8 cellular contexts compared by ENCODE assay signal in the genomic region with DNA sequence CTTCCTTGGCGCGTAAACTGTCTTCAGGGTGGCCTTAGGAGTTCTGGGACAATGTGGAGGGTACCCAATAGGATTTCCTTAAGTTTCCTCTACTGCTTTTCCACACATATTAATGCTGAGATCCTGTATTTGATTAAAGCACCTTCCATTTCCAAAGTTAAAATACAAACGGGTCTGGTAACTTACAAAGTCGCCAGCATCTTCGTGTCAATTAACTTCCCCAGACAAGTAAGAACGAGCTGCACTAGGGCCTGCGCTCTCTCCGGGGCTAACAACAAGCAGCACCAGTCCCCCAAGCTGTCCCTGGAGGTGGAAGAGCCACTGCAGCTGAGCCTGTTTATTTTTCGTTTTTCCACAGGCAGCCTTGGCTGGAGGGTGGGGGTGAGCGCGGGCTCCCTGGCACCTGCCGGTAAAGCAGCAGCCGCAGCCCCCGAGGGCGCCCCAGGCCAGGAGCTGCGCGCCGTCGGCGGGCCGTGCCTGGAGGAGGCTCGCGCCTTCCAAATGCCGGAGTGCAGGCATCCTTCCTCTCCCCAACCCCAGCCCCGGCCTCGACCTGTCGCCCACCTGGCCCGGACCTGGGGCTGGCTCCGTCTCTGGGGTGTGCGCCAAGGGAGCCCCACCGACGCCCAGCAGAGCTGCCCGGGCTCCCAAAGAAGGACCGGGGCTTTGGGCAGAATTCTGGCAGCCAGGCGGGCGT.
DNase-seq lines count a peak whose midpoint lies in the region; ATAC-seq and TF ChIP-seq lines count a peak whose summit lies in the region.

No MANE protein-coding gene starts in this region.

- BruUV-seq in Panc1 (replicated peaks; lab: Mats Ljungman, UMichigan): no TSS peak

- no peak overlapping the region for H3K9ac ChIP-seq in iPS-18a (ENCODE audit: low read length)
- no peak overlapping the region for H3K9ac ChIP-seq in subcutaneous abdominal adipose tissue (ENCODE audit: low read length in 5 of 5)

- H3K4me1 ChIP-seq in Panc1 (ENCODE audit: control insufficient read depth, insufficient read depth, low read length) (peaks cover 11% of the 10 kb centered on the region), iPS-18a (ENCODE audit: control insufficient read depth, low read depth, low read length) (no peaks in the 10 kb centered on the region), subcutaneous abdominal adipose tissue (ENCODE audit: control insufficient read depth in 5 of 5, insufficient read depth in 5 of 5, low read length in 5 of 5) (peaks cover 0 to 20% (median 17%) of the 10 kb centered on the region in 5 donors)

- no peak for TF ChIP-seq CTCF in Panc1 (IDR thresholded peaks at IDR 0.05)

- intact Hi-C loops in Panc1 (cut with micrococcal nuclease; ENCODE audit: unreplicated experiment): no loop called here

- in situ Hi-C loops in Panc1 (cut with HindIII; ENCODE audit: low pct_unique_long_range_greater_than_20kb, low sequenced_read_pairs): no loop called here

- H3K9me3 ChIP-seq in Panc1 (ENCODE audit: control insufficient read depth, insufficient read depth, low read depth, low read length) (no peaks in the 10 kb centered on the region), iPS-18a (ENCODE audit: control insufficient read depth, low read depth, low read length) (no peaks in the 10 kb centered on the region), subcutaneous abdominal adipose tissue (ENCODE audit: control insufficient read depth in 5 of 5, low read length in 5 of 5) (no peaks in the 10 kb centered on the region)

- DNase-seq in NCI-H2171 treated with DMSO at 0.1 percent for 48 hours (lab: John Stamatoyannopoulos, UW) (peak; percentile 11), NCI-H2171 (lab: John Stamatoyannopoulos, UW) (no peak), Panc1 (ENCODE audit: low read depth, low spot score) (no peak), HT-29 (ENCODE audit: low spot score) (no peak)
- no peak for DNase-seq in central memory CD4-positive, alpha-beta T cell

- H3K27me3 ChIP-seq in Panc1 (ENCODE audit: control insufficient read depth, insufficient read depth, low read length) (peaks cover 45% of the 10 kb centered on the region), iPS-18a (ENCODE audit: control insufficient read depth, insufficient read depth, low read length) (peaks cover 52% of the 10 kb centered on the region), subcutaneous abdominal adipose tissue (ENCODE audit: control insufficient read depth in 5 of 5, insufficient read depth in 4 of 5, low read length in 5 of 5) (peaks cover 13 to 34% (median 24%) of the 10 kb centered on the region in 5 donors)

- H3K27ac ChIP-seq in Panc1 (ENCODE audit: low read length) (no peak overlapping the region), iPS-18a (ENCODE audit: low read length) (no peak overlapping the region), subcutaneous abdominal adipose tissue (ENCODE audit: low read depth, low read length) (no peak overlapping the region)

- H3K36me3 ChIP-seq in Panc1 (ENCODE audit: control insufficient read depth, insufficient read depth, low read length): no peaks in the 10 kb centered on the region; the same call in none of the 2 replicates
- no peaks in the 10 kb centered on the region for H3K36me3 ChIP-seq in iPS-18a (ENCODE audit: control insufficient read depth, low read depth, low read length)
- H3K36me3 ChIP-seq in subcutaneous abdominal adipose tissue (ENCODE audit: control insufficient read depth in 5 of 5, insufficient read depth in 5 of 5, low read length in 5 of 5): no peaks in the 10 kb centered on the region

- H3K4me3 ChIP-seq in Panc1 (ENCODE audit: low read depth in 2 of 2, low read length in 2 of 2) (no peak overlapping the region), iPS-18a (ENCODE audit: low read length) (peak overlapping the region; percentile 52), subcutaneous abdominal adipose tissue (ENCODE audit: low read depth in 1 of 5, low read length in 5 of 5) (peak overlapping the region in 4 of 5 donors; percentile 22 to 66 (median 34))

- peak; percentile 19 for ATAC-seq in HG02623 (IDR thresholded peaks at IDR 0.05; ENCODE audit: unreplicated experiment)
- peak; percentile 16; the same call in 1 of the 2 replicates for ATAC-seq in Panc1

- CTCF ChIA-PET in Panc1 (lab: Charles Lee): no interaction called here

- POLR2A ChIA-PET in Panc1 (lab: Charles Lee): interaction anchor here (0.7 kb wide), 1 partner anchor 1368 kb away, joined by 3 read pairs; no protein-coding TSS in a partner anchor

Comparison
In these comparisons a context has a peak if more than half of its experiments do, and no peak if none do; other contexts are left out.
1. H3K4me3 ChIP-seq: peak in iPS-18a (single experiment) and subcutaneous abdominal adipose tissue (4 of 5); none in Panc1 (0 of 2).